Comparison of ENCODE assay signal across 19 cellular contexts in genomic region chr1:30725450-30726095, GRCh38. TPM values are rescaled to one million over a fixed set of nuclear protein-coding genes. Genes with fewer than 3 reads are reported as not detected.
"Had no signal": no experiment of that assay in that cellular context is flagged by ENCODE, and none has a peak within 500 bp of the region (broad histone marks: within the 10 kb centered on the region; RNA-seq: fewer than 3 reads in every experiment).

No MANE protein-coding gene starts in this region.

- ATAC-seq: gastroesophageal sphincter; left cardiac atrium; natural killer cell treated with Interleukin-12 subunit alpha and Interleukin-12 subunit beta and Interleukin-15 and Interleukin-18, amount 100 ng/mL, for 72 hours had no signal

- H3K27ac Mint-ChIP-seq: activated naive CD8-positive, alpha-beta T cell; natural killer cell treated with Interleukin-12 subunit alpha and Interleukin-12 subunit beta and Interleukin-15 and Interleukin-18, amount 100 ng/mL, for 72 hours had no signal

- H3K4me3 Mint-ChIP-seq: activated naive CD8-positive, alpha-beta T cell; natural killer cell treated with Interleukin-12 subunit alpha and Interleukin-12 subunit beta and Interleukin-15 and Interleukin-18, amount 100 ng/mL, for 72 hours had no signal

- DNase-seq: activated CD4-positive, CD25-positive, alpha-beta regulatory T cell; activated effector memory CD4-positive, alpha-beta T cell treated with anti-CD3 and anti-CD28 coated beads, Interleukin-2, amount 50 U/mL, for 16 hours; activated T-cell treated with anti-CD3 and anti-CD28 coated beads, Interleukin-2, amount 50 U/mL, for 1 hour; aorta; effector memory CD4-positive, alpha-beta T cell; hippocampal formation; left cardiac atrium; stimulated activated CD4-positive, alpha-beta T cell treated with anti-CD3 and anti-CD28 coated beads, Interleukin-12 subunit alpha, Interleukin-12 subunit beta, amount 100 ng/mL, for 4 hours; stimulated activated naive CD4-positive, alpha-beta T cell treated with Interleukin-2 at 50 U/mL for 16 hours; testis had no signal

- H3K27me3 Mint-ChIP-seq: activated naive CD8-positive, alpha-beta T cell; natural killer cell treated with Interleukin-12 subunit alpha and Interleukin-12 subunit beta and Interleukin-15 and Interleukin-18, amount 100 ng/mL, for 72 hours had no signal

- H3K9me3 Mint-ChIP-seq: natural killer cell treated with Interleukin-12 subunit alpha and Interleukin-12 subunit beta and Interleukin-15 and Interleukin-18, amount 100 ng/mL, for 72 hours had no signal

- H3K27me3 ChIP-seq: gastroesophageal sphincter, testis had no signal

- H3K4me3 ChIP-seq: coronary artery, gastroesophageal sphincter, lung, testis had no signal

- H3K27ac ChIP-seq: coronary artery, epithelial cell of prostate, gastroesophageal sphincter, testis had no signal

- H3K36me3 Mint-ChIP-seq: natural killer cell treated with Interleukin-12 subunit alpha and Interleukin-12 subunit beta and Interleukin-15 and Interleukin-18, amount 100 ng/mL, for 72 hours had no signal

RNA-seq across cellular contexts. Expression of gene MATN1, which starts 2.2 kb away (rescaled TPM):
- total RNA-seq: bronchial epithelial cell; gastroesophageal sphincter; left cardiac atrium; T-helper 2 cell treated with Interferon-gamma antibody and Interleukin-4, amounts not matched to agents 100 ng/mL and 5 ng/mL, for 36 hours had no signal

RNA-seq across cellular contexts. Expression of gene LAPTM5, which starts 32.0 kb away (rescaled TPM):
- total RNA-seq: osteocyte had no signal
